ENCODE assay signal across 11 cellular contexts in genomic region chr1:173479649-173480048, GRCh38.
DNase-seq lines count a peak whose midpoint lies in the region; ATAC-seq lines count a peak whose summit lies in the region.
"Had no signal": no experiment of that assay in that cellular context is flagged by ENCODE, and none has a peak within 500 bp of the region (broad histone marks: within the 10 kb centered on the region; RNA-seq: fewer than 3 reads in every experiment).

No MANE protein-coding gene starts in this region.

- DNase-seq in activated naive CD4-positive, alpha-beta T cell treated with Interleukin-2 at 50 U/mL for 16 hours, result no peak
- DNase-seq in amniotic epithelial cell (ENCODE audit: low read depth) (peak; percentile 50), nucleus accumbens (lab: John Stamatoyannopoulos, UW) (no peak), HuH-7.5 (ENCODE audit: low spot score) (no peak)
- DNase-seq: RPMI8226, spleen had no signal

- peak overlapping the region; percentile 80 for H3K27ac Mint-ChIP-seq in activated naive CD4-positive, alpha-beta T cell treated with anti-CD3 and anti-CD28 coated beads, Interleukin-2, amount 50 U/mL, for 24 hours
- H3K27ac Mint-ChIP-seq: B cell had no signal

- peaks cover 14% of the 10 kb centered on the region for H3K36me3 Mint-ChIP-seq in activated naive CD4-positive, alpha-beta T cell treated with anti-CD3 and anti-CD28 coated beads, Interleukin-2, amount 50 U/mL, for 24 hours

- H3K4me1 Mint-ChIP-seq in activated naive CD4-positive, alpha-beta T cell treated with anti-CD3 and anti-CD28 coated beads, Interleukin-2, amount 50 U/mL, for 24 hours, result peaks cover 48% of the 10 kb centered on the region

- peak overlapping the region; percentile 97 for H3K27ac ChIP-seq in subcutaneous abdominal adipose tissue (ENCODE audit: low read depth, low read length)

- H3K36me3 ChIP-seq in iPS-15b (ENCODE audit: control insufficient read depth, insufficient read depth, low read length) (peaks cover 41% of the 10 kb centered on the region), subcutaneous abdominal adipose tissue (ENCODE audit: control insufficient read depth in 5 of 5, insufficient read depth in 5 of 5, low read length in 5 of 5) (peaks cover 30 to 42% (median 34%) of the 10 kb centered on the region in 5 donors)

- H3K4me3 ChIP-seq in iPS-15b (ENCODE audit: low read depth, low read length), result peak overlapping the region; percentile 91
- peak overlapping the region in 4 of 5 donors; percentile 8 to 99 (median 42) for H3K4me3 ChIP-seq in subcutaneous abdominal adipose tissue (ENCODE audit: low read depth in 1 of 5, low read length in 5 of 5)

- no peaks in the 10 kb centered on the region for H3K27me3 Mint-ChIP-seq in activated naive CD4-positive, alpha-beta T cell treated with anti-CD3 and anti-CD28 coated beads, Interleukin-2, amount 50 U/mL, for 24 hours
- H3K27me3 Mint-ChIP-seq: B cell had no signal

- no peak for ATAC-seq in GM21619 (IDR thresholded peaks at IDR 0.05; ENCODE audit: unreplicated experiment)

- H3K9me3 Mint-ChIP-seq in activated naive CD4-positive, alpha-beta T cell treated with anti-CD3 and anti-CD28 coated beads, Interleukin-2, amount 50 U/mL, for 24 hours, result no peaks in the 10 kb centered on the region

- H3K4me1 ChIP-seq in iPS-15b (ENCODE audit: control insufficient read depth, insufficient read depth, low read length) (peaks cover 16% of the 10 kb centered on the region), subcutaneous abdominal adipose tissue (ENCODE audit: control insufficient read depth in 5 of 5, insufficient read depth in 5 of 5, low read length in 5 of 5) (peaks cover 4 to 57% (median 49%) of the 10 kb centered on the region in 5 donors)

- H3K9ac ChIP-seq in iPS-15b (ENCODE audit: low read depth, low read length), result peak overlapping the region; percentile 57
- H3K9ac ChIP-seq in subcutaneous abdominal adipose tissue (ENCODE audit: low read length in 5 of 5), result peak overlapping the region in 2 of 5 donors; percentile 33 to 91

- no peaks in the 10 kb centered on the region for H3K27me3 ChIP-seq in iPS-15b (ENCODE audit: control insufficient read depth, insufficient read depth, low read length)
- no peaks in the 10 kb centered on the region for H3K27me3 ChIP-seq in subcutaneous abdominal adipose tissue (ENCODE audit: control insufficient read depth in 5 of 5, insufficient read depth in 4 of 5, low read length in 5 of 5)
- H3K27me3 ChIP-seq: spleen had no signal

- no peaks in the 10 kb centered on the region for H3K9me3 ChIP-seq in iPS-15b (ENCODE audit: control insufficient read depth, insufficient read depth, low read length)
- H3K9me3 ChIP-seq in subcutaneous abdominal adipose tissue (ENCODE audit: control insufficient read depth in 5 of 5, low read length in 5 of 5), result no peaks in the 10 kb centered on the region
- H3K9me3 ChIP-seq: spleen had no signal

- peak overlapping the region; percentile 33 for H3K4me3 Mint-ChIP-seq in activated naive CD4-positive, alpha-beta T cell treated with anti-CD3 and anti-CD28 coated beads, Interleukin-2, amount 50 U/mL, for 24 hours
